Comparison of ENCODE assay signal across 1 cellular context in the genomic region with DNA sequence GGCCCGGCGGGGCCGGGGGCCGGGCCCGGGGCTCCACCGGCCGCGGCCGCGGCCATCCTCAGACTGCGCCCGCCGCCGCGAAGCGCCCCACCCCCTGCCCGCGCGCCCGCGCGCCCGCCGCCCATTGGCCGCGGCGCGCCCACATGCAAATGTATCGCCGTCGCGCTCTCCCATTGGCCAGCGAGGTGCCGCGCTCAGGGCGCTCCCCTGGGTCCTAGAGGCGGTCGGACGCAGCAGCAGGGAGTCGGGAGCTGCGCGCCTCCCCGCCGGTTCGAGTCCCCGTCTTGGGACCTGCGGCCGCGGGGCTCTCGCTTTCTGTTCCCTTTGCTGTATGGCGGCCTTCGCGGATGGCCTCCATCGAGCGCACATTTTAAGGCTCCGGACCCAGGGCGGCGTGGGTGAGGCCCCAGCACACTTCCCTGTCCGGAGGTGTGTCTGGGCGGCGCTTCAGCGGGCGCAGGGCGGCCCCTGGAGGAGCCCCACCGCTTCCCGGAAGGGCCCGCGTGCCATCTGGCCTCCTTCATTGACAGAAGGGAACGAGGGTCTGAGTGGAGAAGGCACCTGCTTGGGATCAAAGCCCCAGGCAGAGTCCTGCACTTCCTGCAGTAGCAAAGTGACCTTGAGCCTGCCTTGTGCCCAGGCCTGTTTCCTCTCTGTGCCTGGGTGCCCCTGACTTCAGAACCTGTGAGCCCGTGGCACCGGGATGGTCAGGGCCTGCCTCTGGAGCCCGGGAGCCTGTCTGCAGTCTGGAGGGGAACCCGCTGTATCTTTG.
TF ChIP-seq lines count a peak whose summit lies in the region.

A gene with protein sequence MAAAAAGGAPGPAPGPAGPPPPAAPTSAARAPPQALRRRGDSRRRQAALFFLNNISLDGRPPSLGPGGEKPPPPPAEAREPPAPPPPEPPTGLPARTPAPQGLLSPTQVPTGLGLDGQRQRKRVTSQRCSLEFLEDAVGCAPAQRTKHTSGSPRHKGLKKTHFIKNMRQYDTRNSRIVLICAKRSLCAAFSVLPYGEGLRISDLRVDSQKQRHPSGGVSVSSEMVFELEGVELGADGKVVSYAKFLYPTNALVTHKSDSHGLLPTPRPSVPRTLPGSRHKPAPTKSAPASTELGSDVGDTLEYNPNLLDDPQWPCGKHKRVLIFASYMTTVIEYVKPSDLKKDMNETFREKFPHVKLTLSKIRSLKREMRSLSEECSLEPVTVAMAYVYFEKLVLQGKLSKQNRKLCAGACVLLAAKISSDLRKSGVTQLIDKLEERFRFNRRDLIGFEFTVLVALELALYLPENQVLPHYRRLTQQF (minus strand): TSS at position 65 of the 772 bp plus-strand sequence. CDS start 9 bp downstream, at position 56.

TF ChIP-seq in HCT116, 20 proteins besides CTCF, POLR2A, EP300 and RAD21 (continued from another document):
- TF ChIP-seq, protein P1, sequence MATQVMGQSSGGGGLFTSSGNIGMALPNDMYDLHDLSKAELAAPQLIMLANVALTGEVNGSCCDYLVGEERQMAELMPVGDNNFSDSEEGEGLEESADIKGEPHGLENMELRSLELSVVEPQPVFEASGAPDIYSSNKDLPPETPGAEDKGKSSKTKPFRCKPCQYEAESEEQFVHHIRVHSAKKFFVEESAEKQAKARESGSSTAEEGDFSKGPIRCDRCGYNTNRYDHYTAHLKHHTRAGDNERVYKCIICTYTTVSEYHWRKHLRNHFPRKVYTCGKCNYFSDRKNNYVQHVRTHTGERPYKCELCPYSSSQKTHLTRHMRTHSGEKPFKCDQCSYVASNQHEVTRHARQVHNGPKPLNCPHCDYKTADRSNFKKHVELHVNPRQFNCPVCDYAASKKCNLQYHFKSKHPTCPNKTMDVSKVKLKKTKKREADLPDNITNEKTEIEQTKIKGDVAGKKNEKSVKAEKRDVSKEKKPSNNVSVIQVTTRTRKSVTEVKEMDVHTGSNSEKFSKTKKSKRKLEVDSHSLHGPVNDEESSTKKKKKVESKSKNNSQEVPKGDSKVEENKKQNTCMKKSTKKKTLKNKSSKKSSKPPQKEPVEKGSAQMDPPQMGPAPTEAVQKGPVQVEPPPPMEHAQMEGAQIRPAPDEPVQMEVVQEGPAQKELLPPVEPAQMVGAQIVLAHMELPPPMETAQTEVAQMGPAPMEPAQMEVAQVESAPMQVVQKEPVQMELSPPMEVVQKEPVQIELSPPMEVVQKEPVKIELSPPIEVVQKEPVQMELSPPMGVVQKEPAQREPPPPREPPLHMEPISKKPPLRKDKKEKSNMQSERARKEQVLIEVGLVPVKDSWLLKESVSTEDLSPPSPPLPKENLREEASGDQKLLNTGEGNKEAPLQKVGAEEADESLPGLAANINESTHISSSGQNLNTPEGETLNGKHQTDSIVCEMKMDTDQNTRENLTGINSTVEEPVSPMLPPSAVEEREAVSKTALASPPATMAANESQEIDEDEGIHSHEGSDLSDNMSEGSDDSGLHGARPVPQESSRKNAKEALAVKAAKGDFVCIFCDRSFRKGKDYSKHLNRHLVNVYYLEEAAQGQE (IDR thresholded peaks at IDR 0.05; ENCODE audit: low read depth) = no peak
- TF ChIP-seq YY1 (IDR thresholded peaks at IDR 0.05; ENCODE audit: extremely low read depth, insufficient replicate concordance, low read depth, low read length) = peak; percentile 12
- no peak for TF ChIP-seq ZNF274 (IDR thresholded peaks at IDR 0.05; ENCODE audit: low read depth, low read length)
- TF ChIP-seq ELF1 (IDR thresholded peaks at IDR 0.05; ENCODE audit: borderline replicate concordance, low read depth) = no peak
- TF ChIP-seq FOSL1 (IDR thresholded peaks at IDR 0.05; ENCODE audit: low read depth) = peak; percentile 93
